ENCODE assay signal across 8 cellular contexts in the genomic region with DNA sequence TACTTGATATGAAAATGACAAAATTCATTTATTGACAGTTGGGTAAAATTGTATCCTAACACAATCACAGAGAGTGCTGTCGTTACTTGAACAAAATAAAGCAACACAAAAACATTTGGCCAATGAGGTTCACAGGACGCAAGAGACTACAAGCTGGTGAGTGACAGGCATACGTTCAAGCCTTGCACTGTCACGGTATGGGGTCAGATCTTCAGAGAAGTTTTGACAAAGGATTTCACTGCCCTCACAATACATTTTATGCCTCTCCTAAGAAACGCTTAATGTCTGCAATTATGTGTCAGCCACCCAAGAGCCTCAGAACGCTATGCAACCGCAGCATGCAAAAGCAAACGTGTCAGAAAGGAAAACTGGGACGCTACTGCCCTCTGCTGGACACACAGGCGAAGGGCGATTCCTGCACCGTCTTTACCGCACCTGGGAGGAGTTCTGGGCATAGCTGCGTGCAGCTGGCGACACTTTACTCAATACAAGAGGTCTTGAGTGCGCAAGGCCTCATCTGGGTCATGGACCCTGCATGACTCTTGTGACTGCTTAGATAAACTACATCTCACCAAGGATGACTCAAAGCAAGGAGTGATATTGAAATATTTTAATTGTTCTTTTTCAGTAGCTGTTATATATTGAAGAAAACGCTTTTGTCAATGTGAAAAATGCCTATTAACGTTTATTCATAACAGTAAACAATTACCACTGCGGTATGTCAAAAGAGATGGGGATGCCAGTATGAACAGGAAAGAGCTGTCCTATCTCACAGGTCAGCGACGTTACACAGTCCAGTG.
DNase-seq lines count a peak whose midpoint lies in the region; ATAC-seq, FAIRE-seq and TF ChIP-seq lines count a peak whose summit lies in the region.

No MANE protein-coding gene starts in this region.

- peak; percentile 60 for DNase-seq in GM12865 (ENCODE audit: low read depth)
- peak; percentile 33 for DNase-seq in H54 (ENCODE audit: insufficient read length, low spot score)
- peak; percentile 52 for DNase-seq in LHCN-M2 (ENCODE audit: low read depth)
- DNase-seq in SJCRH30 = peak; percentile 24 to 70
- peak; percentile 57 for DNase-seq in activated naive CD8-positive, alpha-beta T cell treated with anti-CD3 and anti-CD28 coated beads for 36 hours
- peak; percentile 40 to 75 (median 71) for DNase-seq in heart left ventricle
- DNase-seq in effector CD4-positive, alpha-beta T cell = no peak

- 22 to 23% (median 22%) methylated on average over 21 of the region's 21 CpGs for WGBS in heart left ventricle, 4 donors

- no peak for FAIRE-seq in H54 (lab: Jason Lieb, UNC)

- H3K27me3 ChIP-seq in SJCRH30 (no peaks in the 10 kb centered on the region), heart left ventricle (no peaks in the 10 kb centered on the region), rectal smooth muscle tissue (ENCODE audit: control insufficient read depth, insufficient read depth, low read length) (no peaks in the 10 kb centered on the region)

- no peak overlapping the region for H3K27ac Mint-ChIP-seq in activated naive CD8-positive, alpha-beta T cell treated with anti-CD3 and anti-CD28 coated beads for 36 hours

- no peaks in the 10 kb centered on the region for H3K9me3 ChIP-seq in SJCRH30 (replicated peaks)
- H3K9me3 ChIP-seq in heart left ventricle = peaks cover 0 to 6% (median 0%) of the 10 kb centered on the region in 12 donors

- no peak for TF ChIP-seq POLR2A in H54 (IDR thresholded peaks at IDR 0.05; ENCODE audit: low read depth, low read length)
- no peak for TF ChIP-seq POLR2A in heart left ventricle (IDR thresholded peaks at IDR 0.05)

- H3K27ac ChIP-seq in SJCRH30 (no peak overlapping the region), heart left ventricle (no peak overlapping the region), rectal smooth muscle tissue (ENCODE audit: low read depth, low read length) (no peak overlapping the region)

- H3K4me3 ChIP-seq in GM12865 (ENCODE audit: low read depth, low read length) (no peak overlapping the region), SJCRH30 (no peak overlapping the region), heart left ventricle (peak overlapping the region in 7 of 12 donors; percentile 14 to 27 (median 22)), rectal smooth muscle tissue (ENCODE audit: low read length) (peak overlapping the region; percentile 10)

- H3K9me3 Mint-ChIP-seq in activated naive CD8-positive, alpha-beta T cell treated with anti-CD3 and anti-CD28 coated beads for 36 hours = no peaks in the 10 kb centered on the region

- H3K4me1 ChIP-seq in SJCRH30 (no peaks in the 10 kb centered on the region), heart left ventricle (peaks cover 0 to 8% (median 0%) of the 10 kb centered on the region in 12 donors), rectal smooth muscle tissue (ENCODE audit: control insufficient read depth, insufficient read depth, low read length) (peaks cover 2% of the 10 kb centered on the region)

- peak; percentile 77 to 98 (median 90) for ATAC-seq in heart left ventricle

- H3K4me3 Mint-ChIP-seq in activated naive CD8-positive, alpha-beta T cell treated with anti-CD3 and anti-CD28 coated beads for 36 hours = no peak overlapping the region

- H3K4me1 Mint-ChIP-seq in activated naive CD8-positive, alpha-beta T cell treated with anti-CD3 and anti-CD28 coated beads for 36 hours = peaks cover 7% of the 10 kb centered on the region

- intact Hi-C loops in heart left ventricle (cut with DNase I) = loop anchor here in 8 of 10 donors (2.0 to 10.0 kb wide), 3 partner anchors 356 to 358 kb away; no protein-coding TSS in a partner anchor

- peaks cover 9% of the 10 kb centered on the region for H3K27me3 Mint-ChIP-seq in activated naive CD8-positive, alpha-beta T cell treated with anti-CD3 and anti-CD28 coated beads for 36 hours

- H3K36me3 Mint-ChIP-seq in activated naive CD8-positive, alpha-beta T cell treated with anti-CD3 and anti-CD28 coated beads for 36 hours = no peaks in the 10 kb centered on the region

- H3K9ac ChIP-seq in rectal smooth muscle tissue (ENCODE audit: low read length) = no peak overlapping the region

- H3K36me3 ChIP-seq in SJCRH30 (no peaks in the 10 kb centered on the region), heart left ventricle (no peaks in the 10 kb centered on the region), rectal smooth muscle tissue (ENCODE audit: control insufficient read depth, insufficient read depth, low read length) (no peaks in the 10 kb centered on the region)

- TF ChIP-seq CTCF in GM12865 (IDR thresholded peaks at IDR 0.05; ENCODE audit: insufficient read depth, low read depth, low read length, missing control alignments) (peak; percentile 87), heart left ventricle (IDR thresholded peaks at IDR 0.05) (peak; percentile 86 to 98 (median 90))

Comparison
In these comparisons a context has a peak if more than half of its experiments do, and no peak if none do; other contexts are left out.
1. H3K4me3 ChIP-seq: peak in heart left ventricle (7 of 12) and rectal smooth muscle tissue (single experiment); none in GM12865 (single experiment) and SJCRH30 (single experiment).